In the genomic region with DNA sequence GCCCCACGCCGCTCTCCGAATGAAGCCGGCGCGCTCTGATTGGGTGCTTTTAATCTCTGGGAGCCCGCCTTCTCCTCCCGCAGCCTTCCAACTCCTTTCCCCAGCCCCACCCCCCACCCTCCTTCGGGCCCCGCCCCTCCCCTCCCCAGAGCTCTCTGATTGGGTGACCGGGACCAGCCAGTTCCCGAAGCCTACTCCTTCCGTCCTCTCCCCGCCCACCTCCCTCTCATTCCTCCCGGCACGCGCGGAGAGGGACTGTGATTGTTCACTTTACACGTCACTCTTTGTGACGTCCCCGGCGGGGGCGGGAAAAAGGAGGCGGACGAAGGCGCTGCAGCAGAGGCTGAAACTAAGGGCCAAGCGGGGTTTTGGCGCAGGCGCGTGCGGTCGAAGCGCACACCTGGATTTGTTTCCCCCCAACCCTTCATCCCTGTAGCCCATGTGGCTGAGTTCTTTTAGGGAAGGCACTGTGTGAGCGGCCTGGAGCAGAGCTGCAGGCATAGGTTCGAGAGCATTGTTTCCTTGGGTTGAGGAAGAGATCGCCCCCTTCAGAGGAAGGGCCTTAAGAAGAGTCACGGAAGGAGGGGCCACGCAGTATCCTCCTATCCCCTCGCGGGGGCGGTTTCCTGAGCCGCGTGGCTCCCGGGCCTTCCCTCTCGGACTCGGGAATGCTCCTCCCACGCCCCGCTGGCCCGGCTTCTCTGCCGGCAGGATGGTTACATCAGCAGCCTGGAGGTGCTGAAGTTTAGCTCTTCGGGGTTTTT, we compare ENCODE assay signal across 8 cellular contexts.
DNase-seq lines count a peak whose midpoint lies in the region; ATAC-seq lines count a peak whose summit lies in the region.

Gene MEX3C (minus strand): TSS at position 21 of the 764 bp plus-strand sequence. CDS start 361 bp downstream, outside the sequence.

- H3K27me3 Mint-ChIP-seq in central memory CD8-positive, alpha-beta T cell: no peaks in the 10 kb centered on the region

- peaks cover 31% of the 10 kb centered on the region for H3K4me1 Mint-ChIP-seq in central memory CD8-positive, alpha-beta T cell

- no peaks in the 10 kb centered on the region for H3K9me3 Mint-ChIP-seq in central memory CD8-positive, alpha-beta T cell

- H3K27ac Mint-ChIP-seq in central memory CD8-positive, alpha-beta T cell (ENCODE audit: low read depth): peak within 1 kb of the TSS; percentile 89

- H3K36me3 Mint-ChIP-seq in central memory CD8-positive, alpha-beta T cell (ENCODE audit: insufficient read depth): peaks cover 26% of the 10 kb centered on the region

- peak; percentile 92 to 93 for DNase-seq in AML-193 (lab: John Stamatoyannopoulos, UW)
- DNase-seq in NCI-H446 (lab: John Stamatoyannopoulos, UW): peak; percentile 97 to 99
- peak; percentile 100 for DNase-seq in activated CD4-positive, CD25-positive, alpha-beta regulatory T cell treated with anti-CD3 and anti-CD28 coated beads, Interleukin-2, amount 50 U/mL, for 16 hours (ENCODE audit: low read depth, low spot score)
- peak; percentile 98 for DNase-seq in central memory CD8-positive, alpha-beta T cell (ENCODE audit: low spot score in 2 of 2)
- DNase-seq in iris pigment epithelial cell (ENCODE audit: low read depth): peak; percentile 98
- DNase-seq in stimulated activated CD4-positive, alpha-beta T cell treated with anti-CD3 and anti-CD28 coated beads, Interleukin-12 subunit alpha, Interleukin-12 subunit beta, amount 100 ng/mL, for 24 hours (ENCODE audit: low read depth in 2 of 2): peak; percentile 99 to 100

- ATAC-seq in GM19035 (IDR thresholded peaks at IDR 0.05; ENCODE audit: unreplicated experiment) (peak; percentile 73), HG03354 (IDR thresholded peaks at IDR 0.05; ENCODE audit: poor library complexity, severe bottlenecking, unreplicated experiment) (peak; percentile 80)
- peak; percentile 86 for ATAC-seq in central memory CD8-positive, alpha-beta T cell (replicated peaks; ENCODE audit: extremely low read depth, poor library complexity, severe bottlenecking)

- peak within 1 kb of the TSS; percentile 79 for H3K4me3 Mint-ChIP-seq in central memory CD8-positive, alpha-beta T cell

Comparison
In these comparisons a context has a peak if more than half of its experiments do, and no peak if none do; other contexts are left out.
1. Peak in every context shown above with its lines: DNase-seq and ATAC-seq.